ENCODE assay signal across 2 cellular contexts in genomic region chr3:178336336-178336735, GRCh38.
TF ChIP-seq lines count a peak whose summit lies in the region.

No MANE protein-coding gene starts in this region.

TF ChIP-seq in IMR-90, 13 proteins besides CTCF, POLR2A, EP300 and RAD21:
- TF ChIP-seq RCOR1 (IDR thresholded peaks at IDR 0.05; ENCODE audit: insufficient replicate concordance, low read length) (no peak), USF2 (IDR thresholded peaks at IDR 0.05; ENCODE audit: low read depth, low read length) (no peak), MAFK (IDR thresholded peaks at IDR 0.05; ENCODE audit: low read depth, low read length) (no peak), CHD1 (IDR thresholded peaks at IDR 0.05; ENCODE audit: low read depth, low read length) (no peak), NFE2L2 (IDR thresholded peaks at IDR 0.05; ENCODE audit: low read depth, low read length) (no peak), SMC3 (IDR thresholded peaks at IDR 0.05; ENCODE audit: low read depth, low read length) (no peak), CEBPB (IDR thresholded peaks at IDR 0.05; ENCODE audit: low read depth, low read length) (no peak)

TF ChIP-seq in endothelial cell of umbilical vein, 7 proteins besides CTCF, POLR2A, EP300 and RAD21:
- TF ChIP-seq JUN (IDR thresholded peaks at IDR 0.05; ENCODE audit: borderline replicate concordance, insufficient read depth, insufficient read length, low read depth) = no peak
